ENCODE assay signal across 20 cellular contexts in the genomic region with DNA sequence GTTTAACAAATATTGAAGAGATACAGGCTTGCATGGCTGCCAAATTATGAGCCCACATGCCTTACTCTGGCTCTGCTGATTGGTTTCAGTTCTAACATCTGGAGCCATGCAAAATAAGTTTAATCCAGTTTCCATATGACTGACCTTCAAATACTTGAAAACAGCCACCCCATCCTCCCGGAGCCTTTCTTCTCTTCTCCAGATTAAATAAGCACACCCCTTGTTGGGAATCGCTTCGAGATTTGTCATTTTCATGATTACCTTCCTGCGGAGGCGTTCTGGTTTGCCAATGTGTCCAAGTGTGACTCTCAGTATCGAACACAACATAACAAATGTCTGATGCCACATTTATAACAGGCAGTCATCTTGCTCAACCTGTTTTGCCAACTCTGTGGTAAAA.
A peak's percentile ranks its signal among the peaks of the same experiment; 100 is the strongest.
DNase-seq lines count a peak whose midpoint lies in the region; ATAC-seq, FAIRE-seq and TF ChIP-seq lines count a peak whose summit lies in the region.
"Had no signal": no experiment of that assay in that cellular context is flagged by ENCODE, and none has a peak within 500 bp of the region (broad histone marks: within the 10 kb centered on the region; RNA-seq: fewer than 3 reads in every experiment).

No MANE protein-coding gene starts in this region.

- H3K4me2 ChIP-seq in GM12878 (ENCODE audit: control insufficient read depth, insufficient read depth), result no peak overlapping the region
- H3K4me2 ChIP-seq: KMS-11 had no signal

- no peaks in the 10 kb centered on the region for H3K79me2 ChIP-seq in GM12878 (ENCODE audit: control insufficient read depth, insufficient read depth, low read length)

- no peak for TF ChIP-seq EP300 in GM12878 (IDR thresholded peaks at IDR 0.05; ENCODE audit: borderline replicate concordance in 1 of 2, control insufficient read depth in 1 of 2, low read depth in 2 of 2, low read length in 2 of 2)

- H3K4me3 ChIP-seq in GM12878 (no peak overlapping the region), fibroblast of villous mesenchyme (ENCODE audit: low read depth, low read length) (no peak overlapping the region), thyroid gland (replicated peaks in 1 of 3) (no peak overlapping the region)
- H3K4me3 ChIP-seq: lung had no signal

- DNase-seq in GM12878 (ENCODE audit: low read depth, low spot score), result no peak
- peak; percentile 71 for DNase-seq in fibroblast of villous mesenchyme (ENCODE audit: low read depth)
- peak; percentile 32 to 35 for DNase-seq in thyroid gland
- no peak for DNase-seq in left ventricle myocardium superior
- no peak for DNase-seq in NCI-H446 (lab: John Stamatoyannopoulos, UW)
- DNase-seq in kidney glomerular epithelial cell (lab: John Stamatoyannopoulos, UW), result no peak
- DNase-seq: activated naive CD8-positive, alpha-beta T cell treated with anti-CD3 and anti-CD28 coated beads, Interleukin-2, amount 10 ng/mL, durations not matched to agents 7 days and 5 days; Caco-2; erythroblast; NCI-H1694; NCI-H526 treated with DMSO at 0.1 percent for 48 hours; right cardiac atrium; RPMI8226; stimulated activated CD4-positive, alpha-beta T cell treated with anti-CD3 and anti-CD28 coated beads, Interleukin-2, amount 100 ng/mL, for 48 hours; T-helper 2 cell had no signal

- in situ Hi-C loops in GM12878 (cut with MboI), result no loop called here

- H3K4me1 ChIP-seq in GM12878 (ENCODE audit: control insufficient read depth, insufficient read depth, low read length) (no peaks in the 10 kb centered on the region), thyroid gland (peaks cover 2 to 5% of the 10 kb centered on the region in 2 donors)
- H3K4me1 ChIP-seq: Caco-2 had no signal

- H3K27me3 ChIP-seq in GM12878 (replicated peaks in 1 of 2; ENCODE audit: control insufficient read depth in 2 of 2, insufficient read depth in 2 of 2, low read length in 1 of 2), result no peaks in the 10 kb centered on the region
- H3K27me3 ChIP-seq in thyroid gland, result no peaks in the 10 kb centered on the region

- TF ChIP-seq RAD21 in GM12878 (IDR thresholded peaks at IDR 0.05; ENCODE audit: insufficient read depth, low read depth, low read length), result no peak

- ATAC-seq in GM18867 (IDR thresholded peaks at IDR 0.05; ENCODE audit: unreplicated experiment), result peak; percentile 65
- peak; percentile 31; the same call in 1 of the 3 replicates for ATAC-seq in GM12878
- ATAC-seq in left ventricle myocardium superior, result no peak
- ATAC-seq in HG02571 (IDR thresholded peaks at IDR 0.05; ENCODE audit: unreplicated experiment), result no peak
- ATAC-seq: HCT116, right cardiac atrium had no signal

- POLR2A ChIA-PET in GM12878 (lab: Charles Lee), result no interaction called here

- H3K9me3 ChIP-seq in GM12878 (replicated peaks; ENCODE audit: control insufficient read depth, insufficient read depth, low read length), result no peaks in the 10 kb centered on the region
- H3K9me3 ChIP-seq in thyroid gland, result no peaks in the 10 kb centered on the region
- H3K9me3 ChIP-seq: Caco-2 had no signal

- no peak overlapping the region for H3K27ac ChIP-seq in GM12878 (ENCODE audit: control insufficient read depth, insufficient read depth)
- peak overlapping the region; percentile 61 to 75 (median 64) for H3K27ac ChIP-seq in thyroid gland
- H3K27ac ChIP-seq: KMS-11 had no signal

- no TSS peak for BruUV-seq in GM12878 (replicated peaks; lab: Mats Ljungman, UMichigan)

- intact Hi-C loops in GM12878 (cut with micrococcal nuclease; ENCODE audit: unreplicated experiment), result no loop called here
- intact Hi-C loops in thyroid gland (cut with DNase I), result no loop called here
- intact Hi-C loops in left ventricle myocardium superior (cut with micrococcal nuclease), result no loop called here

- FAIRE-seq in GM12878 (lab: Jason Lieb, UNC), result no peak

- no peak overlapping the region for H2AFZ ChIP-seq in GM12878 (ENCODE audit: control insufficient read depth, low read depth, low read length)

- no peak for TF ChIP-seq CTCF in GM12878 (IDR thresholded peaks at IDR 0.05 in 2 of 3, conservative IDR thresholded peaks at IDR 0.05 in 1 of 3; ENCODE audit: control insufficient read depth in 2 of 3, extremely low read depth in 1 of 3, insufficient read depth in 1 of 3, low read depth in 3 of 3, low read length in 3 of 3)
- TF ChIP-seq CTCF in fibroblast of villous mesenchyme (IDR thresholded peaks at IDR 0.05; ENCODE audit: insufficient read depth, low read depth, low read length), result no peak
- TF ChIP-seq CTCF in thyroid gland (IDR thresholded peaks at IDR 0.05), result no peak

- no peak overlapping the region for H3K9ac ChIP-seq in GM12878 (ENCODE audit: control insufficient read depth, insufficient read depth, low read length)
- H3K9ac ChIP-seq: KMS-11 had no signal

- 78% methylated on average over 6 of the region's 6 CpGs for WGBS in GM12878 (ENCODE audit: insufficient coverage, insufficient replicate concordance, low lambda C conversion rate, missing lambda C conversion rate)
- WGBS in thyroid gland, 2 donors, result 23 to 24% methylated on average over 6 of the region's 6 CpGs

- no peaks in the 10 kb centered on the region for H3K36me3 ChIP-seq in GM12878 (ENCODE audit: control insufficient read depth in 2 of 2, insufficient read depth in 2 of 2, low read length in 1 of 2)
- H3K36me3 ChIP-seq in thyroid gland, result no peaks in the 10 kb centered on the region

- H4K20me1 ChIP-seq in GM12878 (ENCODE audit: control insufficient read depth, insufficient read depth), result no peaks in the 10 kb centered on the region

- CTCF ChIA-PET in GM12878 (lab: Yijun Ruan, JAX), result no interaction called here

- RAD21 ChIA-PET in GM12878 (lab: Charles Lee; ENCODE audit: unreplicated experiment), result no interaction called here

- SMC1A ChIA-PET in GM12878 (lab: Charles Lee; ENCODE audit: uncharacterized antibody, unreplicated experiment), result interaction anchor here (0.7 kb wide), 1 partner anchor 1960 kb away, joined by 3 read pairs; no protein-coding TSS in a partner anchor

- TF ChIP-seq POLR2A in GM12878 (IDR thresholded peaks at IDR 0.05; ENCODE audit: low read depth, low read length), result no peak
- no peak for TF ChIP-seq POLR2A in thyroid gland (IDR thresholded peaks at IDR 0.05)

TF ChIP-seq in GM12878, 131 proteins besides CTCF, POLR2A, EP300 and RAD21:
- no peak for TF ChIP-seq PAX8 (IDR thresholded peaks at IDR 0.05)
- TF ChIP-seq SMAD1 (IDR thresholded peaks at IDR 0.05; ENCODE audit: low read depth, partially characterized antibody), result no peak
- no peak for TF ChIP-seq HDAC6 (IDR thresholded peaks at IDR 0.05; ENCODE audit: unreplicated experiment)
- TF ChIP-seq, protein P1, sequence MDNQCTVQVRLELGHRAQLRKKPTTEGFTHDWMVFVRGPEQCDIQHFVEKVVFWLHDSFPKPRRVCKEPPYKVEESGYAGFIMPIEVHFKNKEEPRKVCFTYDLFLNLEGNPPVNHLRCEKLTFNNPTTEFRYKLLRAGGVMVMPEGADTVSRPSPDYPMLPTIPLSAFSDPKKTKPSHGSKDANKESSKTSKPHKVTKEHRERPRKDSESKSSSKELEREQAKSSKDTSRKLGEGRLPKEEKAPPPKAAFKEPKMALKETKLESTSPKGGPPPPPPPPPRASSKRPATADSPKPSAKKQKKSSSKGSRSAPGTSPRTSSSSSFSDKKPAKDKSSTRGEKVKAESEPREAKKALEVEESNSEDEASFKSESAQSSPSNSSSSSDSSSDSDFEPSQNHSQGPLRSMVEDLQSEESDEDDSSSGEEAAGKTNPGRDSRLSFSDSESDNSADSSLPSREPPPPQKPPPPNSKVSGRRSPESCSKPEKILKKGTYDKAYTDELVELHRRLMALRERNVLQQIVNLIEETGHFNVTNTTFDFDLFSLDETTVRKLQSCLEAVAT (IDR thresholded peaks at IDR 0.05), result no peak
TF ChIP-seq in GM12878: peak in this region for 0.

Comparison
In these comparisons a context has a peak if more than half of its experiments do, and no peak if none do; other contexts are left out.
1. ATAC-seq: peak in GM18867 (single experiment) and GM12878 (single experiment); none in left ventricle myocardium superior (single experiment) and HG02571 (single experiment).
2. DNase-seq: peak in fibroblast of villous mesenchyme (single experiment) and thyroid gland (2 of 2); none in GM12878 (single experiment), left ventricle myocardium superior (single experiment), NCI-H446 (0 of 2) and kidney glomerular epithelial cell (single experiment).